Comparison of ENCODE assay signal across 9 cellular contexts in the genomic region with DNA sequence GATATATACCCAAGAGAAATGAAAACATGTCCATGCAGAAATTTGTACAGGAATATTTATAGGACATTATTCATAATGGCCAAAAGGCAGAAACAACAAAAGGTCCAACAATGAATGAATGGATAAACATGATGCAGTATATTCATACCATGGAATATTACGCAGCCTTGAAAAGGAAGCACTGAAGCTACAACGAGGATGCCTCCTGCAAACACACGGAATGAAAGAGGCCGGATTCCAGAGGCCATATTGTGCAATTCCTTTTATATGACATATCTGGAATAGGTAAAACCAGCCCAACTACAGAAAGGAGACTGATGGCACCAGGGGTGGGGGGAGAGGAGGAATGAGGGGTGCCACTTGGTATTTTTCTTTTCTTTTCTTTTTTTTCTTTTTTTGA.
"Had no signal": no experiment of that assay in that cellular context is flagged by ENCODE, and none has a peak within 500 bp of the region (broad histone marks: within the 10 kb centered on the region; RNA-seq: fewer than 3 reads in every experiment).

No MANE protein-coding gene starts in this region.

- H3K36me3 Mint-ChIP-seq: IgD-negative memory B cell had no signal

- H3K9ac ChIP-seq: GM23248 had no signal

- H2AFZ ChIP-seq: GM23248 had no signal

- H3K4me3 Mint-ChIP-seq: H9, HFFc6, IgD-negative memory B cell had no signal

- DNase-seq: GM23248, GOT3, H9, HCEC 1CT, HFFc6, KG1 had no signal

- H3K27ac Mint-ChIP-seq: H9, HFFc6, IgD-negative memory B cell had no signal

- H3K27ac ChIP-seq: GM23248, HL-60 had no signal

- H3K9me3 Mint-ChIP-seq: H9, HFFc6, IgD-negative memory B cell had no signal

- FAIRE-seq: H54 had no signal

- H3K4me3 ChIP-seq: GM23248 had no signal
